11 cellular contexts compared by ENCODE assay signal in the genomic region with DNA sequence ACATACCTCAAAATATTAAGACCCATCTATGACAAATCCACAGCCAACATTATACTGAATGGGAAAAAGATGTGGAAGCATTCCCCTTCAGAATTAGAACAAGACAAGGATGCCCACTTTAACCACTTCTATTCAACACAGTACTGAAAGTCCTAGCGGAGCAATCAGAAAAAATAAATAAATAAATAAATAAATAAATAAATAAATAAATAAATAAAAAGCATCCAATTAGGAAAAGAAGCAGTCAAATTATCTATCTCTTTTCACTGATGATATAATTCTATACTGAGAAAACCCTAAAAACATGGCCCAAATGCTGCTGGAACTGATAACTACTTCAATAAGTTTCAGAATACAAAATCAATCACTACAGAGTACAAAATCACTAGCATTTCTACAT.
"Had no signal": no experiment of that assay in that cellular context is flagged by ENCODE, and none has a peak within 500 bp of the region (broad histone marks: within the 10 kb centered on the region; RNA-seq: fewer than 3 reads in every experiment).

No MANE protein-coding gene starts in this region.

- H3K4me2 ChIP-seq: GM23338 had no signal

- H3K4me1 ChIP-seq: HAP-1 had no signal

- H3K4me1 Mint-ChIP-seq: GM23338, H9 had no signal

- H3K4me3 Mint-ChIP-seq: GM23338, H9, HFFc6 had no signal

- H3K36me3 ChIP-seq: HAP-1 had no signal

- FAIRE-seq: H1, H54 had no signal

- H3K9me3 Mint-ChIP-seq: GM23338 had no signal

- H3K27ac ChIP-seq: GM23248 had no signal

- H3K27ac Mint-ChIP-seq: GM23338, H9, HFFc6 had no signal

- ATAC-seq: GM23338, HCT116 had no signal

- H3K9me3 ChIP-seq: HAP-1 had no signal

- H3K4me3 ChIP-seq: GM23248, GM23338, HAP-1 had no signal

- H2AFZ ChIP-seq: GM23248, GM23338 had no signal

- H3K9ac ChIP-seq: GM23248 had no signal

- DNase-seq: GM23248, GOT3, H7, H9, HCEC 1CT, HFFc6 had no signal
